16 cellular contexts compared by ENCODE assay signal in genomic region chr12:53577941-53578352, GRCh38. TPM values are rescaled to one million over a fixed set of nuclear protein-coding genes. Genes with fewer than 3 reads are reported as not detected.
A peak's percentile ranks its signal among the peaks of the same experiment; 100 is the strongest.
DNase-seq lines count a peak whose midpoint lies in the region; ATAC-seq, FAIRE-seq and TF ChIP-seq lines count a peak whose summit lies in the region.
"Had no signal": no experiment of that assay in that cellular context is flagged by ENCODE, and none has a peak within 500 bp of the region (broad histone marks: within the 10 kb centered on the region; RNA-seq: fewer than 3 reads in every experiment).

No MANE protein-coding gene starts in this region.

- no peak for DNase-seq in CD14-positive monocyte (ENCODE audit: low spot score)
- no peak for DNase-seq in GM18507 (ENCODE audit: extremely low spot score, insufficient read length, low read depth)
- DNase-seq in HFFc6, result no peak
- DNase-seq in ureter (ENCODE audit: low spot score), result no peak
- DNase-seq in adrenal gland, result no peak
- no peak for DNase-seq in PC-3
- DNase-seq in stimulated activated CD4-positive, alpha-beta T cell treated with anti-CD3 and anti-CD28 coated beads, Interleukin-15, amount 100 ng/mL, for 24 hours, result no peak
- DNase-seq: activated CD8-positive, alpha-beta memory T cell treated with anti-CD3 and anti-CD28 coated beads for 24 hours; activated naive CD8-positive, alpha-beta T cell treated with anti-CD3 and anti-CD28 coated beads, Interleukin-2, amount 10 ng/mL, durations not matched to agents 7 days and 5 days; Karpas-422; left cardiac atrium; NCI-H1694; T-helper 9 cell had no signal

- H3K4me1 ChIP-seq in adrenal gland (replicated peaks in 1 of 2) (no peaks in the 10 kb centered on the region), PC-3 (ENCODE audit: insufficient read depth, low read length) (peaks cover 18% of the 10 kb centered on the region)

- BruUV-seq in PC-3 (replicated peaks; lab: Mats Ljungman, UMichigan), result no TSS peak

- H3K9ac ChIP-seq in PC-3 (ENCODE audit: low read length), result no peak overlapping the region

- H2AFZ ChIP-seq in PC-3 (ENCODE audit: low read length), result no peak overlapping the region

- H3K79me2 ChIP-seq in PC-3 (ENCODE audit: low read length), result 0 out of 2 replicates have a peak, but pooled peaks cover 6% of the 10 kb centered on the region

- H3K9me3 ChIP-seq in adrenal gland (replicated peaks in 1 of 3) (no peaks in the 10 kb centered on the region), PC-3 (ENCODE audit: low read length) (no peaks in the 10 kb centered on the region)

- WGBS in adrenal gland, 4 donors, result 82 to 94% (median 89%) methylated on average over 4 of the region's 4 CpGs

- no peaks in the 10 kb centered on the region for H3K36me3 ChIP-seq in adrenal gland (replicated peaks in 1 of 2)
- H3K36me3 ChIP-seq in PC-3 (ENCODE audit: low read depth, low read length), result no peaks in the 10 kb centered on the region

- H3K4me2 ChIP-seq in PC-3 (ENCODE audit: low read length), result no peak overlapping the region

- H3K4me1 Mint-ChIP-seq in CD14-positive monocyte, result peaks cover 46% of the 10 kb centered on the region
- peaks cover 34% of the 10 kb centered on the region for H3K4me1 Mint-ChIP-seq in HFFc6 (ENCODE audit: low read depth)
- H3K4me1 Mint-ChIP-seq in T-helper 1 cell treated with Interleukin-12 subunit alpha and Interleukin-12 subunit beta and Interleukin-4 antibody, amounts not matched to agents 30 μg/mL and 1 μg/mL, for 36 hours (ENCODE audit: low read depth), result peaks cover 11% of the 10 kb centered on the region

- CTCF ChIA-PET in PC-3 (lab: Charles Lee), result interaction anchor here (0.7 kb wide), 3 partner anchors 22 to 128 kb away, joined by 4 to 16 read pairs (median 11); no protein-coding TSS in a partner anchor

- intact Hi-C loops in CD14-positive monocyte (cut with micrococcal nuclease), result loop anchor here (5.0 kb wide), 2 partner anchors 36 to 49 kb away; partner anchors contain the start of gene ATF7 (in 1 of the 2)
- intact Hi-C loops in adrenal gland (cut with DNase I), result no loop called here
- intact Hi-C loops in PC-3 (cut with micrococcal nuclease), result no loop called here

- H3K27me3 Mint-ChIP-seq in CD14-positive monocyte (ENCODE audit: low read depth in 3 of 3), result peaks cover 0 to 2% (median 0%) of the 10 kb centered on the region in 3 donors
- H3K27me3 Mint-ChIP-seq in HFFc6 (ENCODE audit: insufficient read depth), result peaks cover 2% of the 10 kb centered on the region
- H3K27me3 Mint-ChIP-seq in T-helper 1 cell treated with Interleukin-12 subunit alpha and Interleukin-12 subunit beta and Interleukin-4 antibody, amounts not matched to agents 30 μg/mL and 1 μg/mL, for 36 hours (ENCODE audit: low read depth), result no peaks in the 10 kb centered on the region
- H3K27me3 Mint-ChIP-seq: activated naive CD8-positive, alpha-beta T cell treated with anti-CD3 and anti-CD28 coated beads, Interleukin-2, amount 10 ng/mL, durations not matched to agents 7 days and 5 days; progenitor cell of endocrine pancreas had no signal

- peak; percentile 69 for FAIRE-seq in GM18507 (lab: Jason Lieb, UNC)

- TF ChIP-seq POLR2A in adrenal gland (IDR thresholded peaks at IDR 0.05), result no peak

- no peaks in the 10 kb centered on the region for H3F3A ChIP-seq in PC-3 (ENCODE audit: low read length, unreplicated experiment)

- H3K27me3 ChIP-seq in adrenal gland, result no peaks in the 10 kb centered on the region
- H3K27me3 ChIP-seq in PC-3 (ENCODE audit: low read length), result no peaks in the 10 kb centered on the region

- peaks cover 0 to 2% (median 0%) of the 10 kb centered on the region in 7 donors for H3K9me3 Mint-ChIP-seq in CD14-positive monocyte
- no peaks in the 10 kb centered on the region for H3K9me3 Mint-ChIP-seq in HFFc6
- no peaks in the 10 kb centered on the region for H3K9me3 Mint-ChIP-seq in T-helper 1 cell treated with Interleukin-12 subunit alpha and Interleukin-12 subunit beta and Interleukin-4 antibody, amounts not matched to agents 30 μg/mL and 1 μg/mL, for 36 hours
- H3K9me3 Mint-ChIP-seq: activated naive CD8-positive, alpha-beta T cell treated with anti-CD3 and anti-CD28 coated beads, Interleukin-2, amount 10 ng/mL, durations not matched to agents 7 days and 5 days had no signal

- no peak for ATAC-seq in PC-3
- ATAC-seq: esophagus mucosa, left cardiac atrium had no signal

- H3K9me2 ChIP-seq in PC-3 (replicated peaks; ENCODE audit: low read length), result no peaks in the 10 kb centered on the region

- H3K36me3 Mint-ChIP-seq in CD14-positive monocyte, result peaks cover 11 to 29% of the 10 kb centered on the region in 2 donors
- H3K36me3 Mint-ChIP-seq in HFFc6 (ENCODE audit: low read depth), result peaks cover 18% of the 10 kb centered on the region
- peaks cover 7% of the 10 kb centered on the region for H3K36me3 Mint-ChIP-seq in T-helper 1 cell treated with Interleukin-12 subunit alpha and Interleukin-12 subunit beta and Interleukin-4 antibody, amounts not matched to agents 30 μg/mL and 1 μg/mL, for 36 hours (ENCODE audit: low read depth)

- H3K27ac Mint-ChIP-seq in CD14-positive monocyte (peak overlapping the region in 6 of 7 donors; percentile 22 to 99 (median 58)), HFFc6 (peak overlapping the region; percentile 26; the same call in 1 of the 2 replicates)
- H3K27ac Mint-ChIP-seq in T-helper 1 cell treated with Interleukin-12 subunit alpha and Interleukin-12 subunit beta and Interleukin-4 antibody, amounts not matched to agents 30 μg/mL and 1 μg/mL, for 36 hours, result peak overlapping the region; percentile 65
- H3K27ac Mint-ChIP-seq: activated naive CD8-positive, alpha-beta T cell treated with anti-CD3 and anti-CD28 coated beads, Interleukin-2, amount 10 ng/mL, durations not matched to agents 7 days and 5 days; progenitor cell of endocrine pancreas had no signal

- POLR2A ChIA-PET in PC-3 (lab: Charles Lee; ENCODE audit: unreplicated experiment), result no interaction called here

- no peak overlapping the region for H3K27ac ChIP-seq in adrenal gland
- no peak overlapping the region for H3K27ac ChIP-seq in PC-3 (ENCODE audit: low read length)

- no peaks in the 10 kb centered on the region for H4K20me1 ChIP-seq in PC-3 (ENCODE audit: low read length)

- TF ChIP-seq CTCF in CD14-positive monocyte (IDR thresholded peaks at IDR 0.05) (no peak), HFFc6 (IDR thresholded peaks at IDR 0.05) (no peak), adrenal gland (IDR thresholded peaks at IDR 0.05) (no peak), PC-3 (conservative IDR thresholded peaks at IDR 0.05; ENCODE audit: low read depth, low read length) (no peak)

- H3K4me3 ChIP-seq in adrenal gland (no peak overlapping the region), PC-3 (ENCODE audit: low read length) (no peak overlapping the region)

- H3K4me3 Mint-ChIP-seq in CD14-positive monocyte (no peak overlapping the region), HFFc6 (no peak overlapping the region)
- H3K4me3 Mint-ChIP-seq in T-helper 1 cell treated with Interleukin-12 subunit alpha and Interleukin-12 subunit beta and Interleukin-4 antibody, amounts not matched to agents 30 μg/mL and 1 μg/mL, for 36 hours, result no peak overlapping the region
- H3K4me3 Mint-ChIP-seq: activated naive CD8-positive, alpha-beta T cell treated with anti-CD3 and anti-CD28 coated beads, Interleukin-2, amount 10 ng/mL, durations not matched to agents 7 days and 5 days had no signal

RNA-seq across cellular contexts. Expression of gene ATF7, which starts 48.2 kb away (rescaled TPM):
- 10 to 100 TPM; 21.7 to 24.4 TPM for polyA plus RNA-seq in CD14-positive monocyte
- total RNA-seq in HFFc6 (2021; fragmentation: NEBNext Ultra II Directional; extraction: Animal tissue kit (Norgen Biotek cat#: 25700)), result 10 to 100 TPM; 23.6 to 32.1 (median 29.8) TPM
- total RNA-seq in ureter, result 58.3 TPM
- 10 to 100 TPM; 12.1 to 41.7 (median 28.5) TPM for total RNA-seq in adrenal gland
- polyA plus RNA-seq in adrenal gland, result 10 to 100 TPM; 13.0 to 31.9 (median 13.5) TPM
- 7.9 and 14.2 TPM in 2 replicates for total RNA-seq in PC-3 (2014; rRNA removed)

Comparison
In these comparisons a context has a peak if more than half of its experiments do, and no peak if none do; other contexts are left out.
1. intact Hi-C loops: an anchor here in CD14-positive monocyte (5.0 kb wide); none called in adrenal gland and PC-3.